Comparison of ENCODE assay signal across 8 cellular contexts in the genomic region with DNA sequence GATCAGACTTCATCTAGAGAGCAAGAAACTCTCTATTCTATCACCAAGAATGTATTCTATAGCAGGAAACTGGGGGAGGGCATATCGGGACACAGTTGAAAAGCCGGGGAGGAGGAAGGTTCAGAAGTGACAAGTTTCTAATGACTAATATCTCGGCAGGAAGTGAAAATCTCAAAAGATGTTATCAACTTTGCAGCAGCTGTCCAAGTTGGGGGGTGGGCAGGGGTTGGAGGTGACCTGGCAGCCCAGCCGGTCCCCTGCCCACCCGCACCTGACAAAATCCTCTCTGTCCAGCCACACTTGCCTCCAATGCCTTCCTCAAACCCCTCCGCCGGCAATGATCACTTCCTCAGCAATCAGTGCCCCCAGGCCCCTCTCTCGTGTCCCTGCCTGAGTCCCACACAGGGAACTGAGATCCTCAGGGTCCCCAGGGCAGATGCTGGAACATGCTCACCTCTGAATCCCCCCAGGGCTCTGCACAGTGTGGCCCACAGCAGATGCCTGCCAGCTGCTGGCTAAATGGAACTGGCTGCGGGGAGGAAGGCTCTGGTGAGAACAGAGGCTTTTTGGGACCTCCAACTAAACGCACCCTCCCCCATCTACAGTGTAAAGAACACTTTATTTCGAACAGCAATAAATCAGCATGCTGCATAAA. TPM values are rescaled to one million over a fixed set of nuclear protein-coding genes. Genes with fewer than 3 reads are reported as not detected.
DNase-seq lines count a peak whose midpoint lies in the region; ATAC-seq, FAIRE-seq and TF ChIP-seq lines count a peak whose summit lies in the region.
"Had no signal": no experiment of that assay in that cellular context is flagged by ENCODE, and none has a peak within 500 bp of the region (broad histone marks: within the 10 kb centered on the region; RNA-seq: fewer than 3 reads in every experiment).

No MANE protein-coding gene starts in this region.

- TF ChIP-seq POLR2A in H54 (IDR thresholded peaks at IDR 0.05; ENCODE audit: low read depth, low read length) = no peak

- intact Hi-C loops in kidney (cut with DNase I) = no loop called here

- H3K4me3 ChIP-seq in kidney (ENCODE audit: low read length in 2 of 2) = no peak overlapping the region
- H3K4me3 ChIP-seq: lung had no signal

- H3K36me3 ChIP-seq in kidney (ENCODE audit: control insufficient read depth in 1 of 2, insufficient read depth in 2 of 2, low read length in 2 of 2) = no peaks in the 10 kb centered on the region

- no peak for TF ChIP-seq CTCF in progenitor cell of endocrine pancreas (IDR thresholded peaks at IDR 0.05; ENCODE audit: unreplicated experiment)
- TF ChIP-seq CTCF in kidney (IDR thresholded peaks at IDR 0.05; ENCODE audit: borderline replicate concordance, extremely low read depth, insufficient read depth) = no peak

- H3K27ac ChIP-seq in kidney (ENCODE audit: low read depth in 2 of 2, low read length in 2 of 2) = no peak overlapping the region

- H3K4me1 Mint-ChIP-seq in progenitor cell of endocrine pancreas (ENCODE audit: low read depth) = peaks cover 67% of the 10 kb centered on the region

- peak; percentile 29 for DNase-seq in H54 (ENCODE audit: insufficient read length, low spot score)
- peak; percentile 54 for DNase-seq in M059J (ENCODE audit: low read depth)
- DNase-seq in activated T-cell treated with anti-CD3 and anti-CD28 coated beads, Interleukin-2, amount 50 U/mL, for 1 hour = peak; percentile 50
- DNase-seq in progenitor cell of endocrine pancreas (ENCODE audit: low spot score, unreplicated experiment) = no peak
- DNase-seq in SW480 (ENCODE audit: low spot score) = no peak
- no peak for DNase-seq in kidney

- peak; percentile 58 for ATAC-seq in GM18520 (IDR thresholded peaks at IDR 0.05; ENCODE audit: unreplicated experiment)

- no peaks in the 10 kb centered on the region for H3K9me3 ChIP-seq in kidney (ENCODE audit: control insufficient read depth in 1 of 2, low read length in 2 of 2)

- peaks cover 12 to 29% of the 10 kb centered on the region in 2 donors for H3K4me1 ChIP-seq in kidney (ENCODE audit: control insufficient read depth in 1 of 2, insufficient read depth in 1 of 2, low read depth in 1 of 2, low read length in 2 of 2)

- H3K27me3 Mint-ChIP-seq in progenitor cell of endocrine pancreas = no peaks in the 10 kb centered on the region

- no peaks in the 10 kb centered on the region for H3K9me3 Mint-ChIP-seq in progenitor cell of endocrine pancreas (ENCODE audit: low read depth)

- peak overlapping the region in 1 of 2 donors; percentile 24 for H3K9ac ChIP-seq in kidney (ENCODE audit: low read length in 2 of 2)

- H3K4me3 Mint-ChIP-seq in progenitor cell of endocrine pancreas (ENCODE audit: low read depth) = no peak overlapping the region

- FAIRE-seq in H54 (lab: Jason Lieb, UNC) = no peak
- no peak for FAIRE-seq in kidney (lab: Jason Lieb, UNC)

- H3K36me3 Mint-ChIP-seq in progenitor cell of endocrine pancreas (ENCODE audit: insufficient read depth) = peaks cover 3% of the 10 kb centered on the region

- H3K27ac Mint-ChIP-seq in progenitor cell of endocrine pancreas = peak overlapping the region; percentile 30

RNA-seq across cellular contexts. Expression of a gene that starts 43.9 kb away (rescaled TPM):
- total RNA-seq in M059J (2014; rRNA removed; shearing (Covaris generic)) = 1.4 and 1.6 TPM in 2 replicates
- total RNA-seq in progenitor cell of endocrine pancreas (78.1 and 85.5 TPM in 2 replicates), kidney (32.8 TPM)
- polyA plus RNA-seq in kidney (ENCODE audit: insufficient read depth, low read depth, low replicate concordance) = 6.6 TPM

Comparison
In these comparisons a context has a peak if more than half of its experiments do, and no peak if none do; other contexts are left out.
1. DNase-seq: peak in H54 (single experiment), M059J (single experiment) and activated T-cell treated with anti-CD3 and anti-CD28 coated beads, Interleukin-2, amount 50 U/mL, for 1 hour (single experiment); none in progenitor cell of endocrine pancreas (single experiment), SW480 (single experiment) and kidney (single experiment).
2. RNA of a gene that starts 43.9 kb away (total RNA-seq): 78.1 to 85.5 TPM in progenitor cell of endocrine pancreas and 32.8 TPM in kidney (single experiment); 1.4 to 1.6 TPM in M059J; every median in the first group is over 10 times any median in the second.